In genomic region chr7:24898691-24899090, GRCh38 we compare ENCODE assay signal across 10 cellular contexts.
DNase-seq lines count a peak whose midpoint lies in the region; ATAC-seq, FAIRE-seq and TF ChIP-seq lines count a peak whose summit lies in the region.
"Had no signal": no experiment of that assay in that cellular context is flagged by ENCODE, and none has a peak within 500 bp of the region (broad histone marks: within the 10 kb centered on the region; RNA-seq: fewer than 3 reads in every experiment).

No MANE protein-coding gene starts in this region.

- H3K4me1 ChIP-seq in OCI-LY7 (ENCODE audit: insufficient read depth, low read length, poor library complexity, severe bottlenecking) (peaks cover 99% of the 10 kb centered on the region), HAP-1 (peaks cover 5% of the 10 kb centered on the region; the same call in 1 of the 2 replicates)

- no peaks in the 10 kb centered on the region for H3K9me3 Mint-ChIP-seq in WTC11

- TF ChIP-seq POLR2A in GM12891 (IDR thresholded peaks at IDR 0.05; ENCODE audit: low read depth, low read length): no peak

- no peaks in the 10 kb centered on the region for H3K36me3 Mint-ChIP-seq in WTC11

- H3K27me3 Mint-ChIP-seq in WTC11 (ENCODE audit: low read depth): no peaks in the 10 kb centered on the region

- DNase-seq in GM12891 (ENCODE audit: insufficient read length, low spot score) (peak; percentile 26), OCI-LY7 (ENCODE audit: low spot score) (peak; percentile 49), fibroblast of mammary gland (ENCODE audit: low read depth) (peak; percentile 59), cerebellum (ENCODE audit: low spot score) (no peak), WTC11 (ENCODE audit: low spot score) (no peak), GM03348 (ENCODE audit: low spot score) (no peak), HAP-1 (ENCODE audit: low spot score in 2 of 2) (no peak)
- DNase-seq: erythroblast; NK-92 treated with Interleukin-12 subunit alpha and Interleukin-12 subunit beta, amount 100 ng/mL, for 24 hours had no signal

- H3K27ac Mint-ChIP-seq in WTC11: no peak overlapping the region

- H3K36me3 ChIP-seq in OCI-LY7 (ENCODE audit: insufficient read depth, low read length) (peaks cover 4% of the 10 kb centered on the region; the same call in 1 of the 2 replicates), HAP-1 (replicated peaks) (no peaks in the 10 kb centered on the region)

- POLR2A ChIA-PET in OCI-LY7 (lab: Charles Lee) (interaction anchor here (0.7 to 2.5 kb wide), 5 partner anchors 12 to 81 kb away, joined by 3 to 30 read pairs (median 3); no protein-coding TSS in a partner anchor), WTC11 (lab: Charles Lee) (no interaction called here)

- no peak overlapping the region for H2AFZ ChIP-seq in OCI-LY7 (ENCODE audit: low read length)

- H3K9me2 ChIP-seq in OCI-LY7 (ENCODE audit: insufficient read depth, low read length): no peaks in the 10 kb centered on the region

- peak overlapping the region; percentile 93 for H3K27ac ChIP-seq in OCI-LY7 (ENCODE audit: low read depth, low read length, poor library complexity, severe bottlenecking)

- peak overlapping the region; percentile 81 for H3K4me2 ChIP-seq in OCI-LY7 (ENCODE audit: low read length)

- no peak for TF ChIP-seq CTCF in OCI-LY7 (conservative IDR thresholded peaks at IDR 0.05; ENCODE audit: low read length)
- TF ChIP-seq CTCF in fibroblast of mammary gland (conservative IDR thresholded peaks at IDR 0.05; ENCODE audit: control insufficient read depth, insufficient read depth, low read depth, low read length): no peak
- no peak for TF ChIP-seq CTCF in WTC11 (IDR thresholded peaks at IDR 0.05)

- no TSS peak for BruUV-seq in OCI-LY7 (replicated peaks; lab: Mats Ljungman, UMichigan)

- CTCF ChIA-PET in OCI-LY7 (lab: Charles Lee; ENCODE audit: unreplicated experiment): interaction anchor here (1.0 kb wide), 1 partner anchor 80 kb away, joined by 3 read pairs; no protein-coding TSS in a partner anchor
- CTCF ChIA-PET in WTC11 (lab: Charles Lee): no interaction called here

- peak; percentile 40 for FAIRE-seq in GM12891 (lab: Jason Lieb, UNC)

- no peaks in the 10 kb centered on the region for H4K20me1 ChIP-seq in OCI-LY7 (ENCODE audit: insufficient read depth, low read length)

- in situ Hi-C loops in HAP-1 (cut with MboI; ENCODE audit: low sequenced_read_pairs): no loop called here

- intact Hi-C loops in OCI-LY7 (cut with micrococcal nuclease; ENCODE audit: unreplicated experiment): no loop called here

- H3K79me2 ChIP-seq in OCI-LY7 (ENCODE audit: insufficient read depth, low read depth, low read length): peaks cover 94% of the 10 kb centered on the region

- H3K4me3 ChIP-seq in OCI-LY7 (ENCODE audit: low read depth, low read length, poor library complexity, severe bottlenecking) (peak overlapping the region; percentile 56), fibroblast of mammary gland (ENCODE audit: control insufficient read depth, low read depth, low read length) (no peak overlapping the region), HAP-1 (no peak overlapping the region)

- ATAC-seq in GM21723 (IDR thresholded peaks at IDR 0.05; ENCODE audit: unreplicated experiment) (peak; percentile 39), WTC11 (no peak)

- no peak overlapping the region for H3K4me3 Mint-ChIP-seq in WTC11

- H3K4me1 Mint-ChIP-seq in WTC11: peaks cover 24% of the 10 kb centered on the region

- H3K27me3 ChIP-seq in HAP-1 (ENCODE audit: low read depth): no peaks in the 10 kb centered on the region

- H3K9me3 ChIP-seq in OCI-LY7 (ENCODE audit: low read length) (no peaks in the 10 kb centered on the region), HAP-1 (no peaks in the 10 kb centered on the region; the same call in 1 of the 2 replicates)

TF ChIP-seq in GM12891, 5 proteins besides CTCF, POLR2A, EP300 and RAD21:
- TF ChIP-seq SPI1 (IDR thresholded peaks at IDR 0.05; ENCODE audit: low read depth, low read length) (peak; percentile 33; the same call in 1 of the 2 replicates), PAX5 (IDR thresholded peaks at IDR 0.05; ENCODE audit: insufficient read depth, low read length, severe bottlenecking) (no peak)

TF ChIP-seq in WTC11, 78 proteins besides CTCF, POLR2A, EP300 and RAD21:
- TF ChIP-seq SMAD4 (CRISPR knock-in tag; IDR thresholded peaks at IDR 0.05) (no peak), ATF2 (CRISPR knock-in tag; IDR thresholded peaks at IDR 0.05; ENCODE audit: borderline replicate concordance, low read depth) (no peak), NFYB (CRISPR knock-in tag; conservative IDR thresholded peaks at IDR 0.05; ENCODE audit: low read depth) (no peak), ATF1 (CRISPR knock-in tag; IDR thresholded peaks at IDR 0.05) (no peak), OVOL2 (CRISPR knock-in tag; IDR thresholded peaks at IDR 0.05; ENCODE audit: borderline replicate concordance) (no peak), ZNF396 (CRISPR knock-in tag; IDR thresholded peaks at IDR 0.05; ENCODE audit: borderline replicate concordance) (no peak), FOXP1 (CRISPR knock-in tag; IDR thresholded peaks at IDR 0.05; ENCODE audit: borderline replicate concordance) (no peak), MLX (CRISPR knock-in tag; IDR thresholded peaks at IDR 0.05) (no peak), E2F5 (CRISPR knock-in tag; IDR thresholded peaks at IDR 0.05) (no peak), ZNF121 (CRISPR knock-in tag; IDR thresholded peaks at IDR 0.05) (no peak)

Comparison
In these comparisons a context has a peak if more than half of its experiments do, and no peak if none do; other contexts are left out.
1. DNase-seq: peak in GM12891 (single experiment), OCI-LY7 (single experiment) and fibroblast of mammary gland (single experiment); none in cerebellum (single experiment), WTC11 (single experiment), GM03348 (single experiment) and HAP-1 (0 of 2).